ENCODE assay signal across 20 cellular contexts in the genomic region with DNA sequence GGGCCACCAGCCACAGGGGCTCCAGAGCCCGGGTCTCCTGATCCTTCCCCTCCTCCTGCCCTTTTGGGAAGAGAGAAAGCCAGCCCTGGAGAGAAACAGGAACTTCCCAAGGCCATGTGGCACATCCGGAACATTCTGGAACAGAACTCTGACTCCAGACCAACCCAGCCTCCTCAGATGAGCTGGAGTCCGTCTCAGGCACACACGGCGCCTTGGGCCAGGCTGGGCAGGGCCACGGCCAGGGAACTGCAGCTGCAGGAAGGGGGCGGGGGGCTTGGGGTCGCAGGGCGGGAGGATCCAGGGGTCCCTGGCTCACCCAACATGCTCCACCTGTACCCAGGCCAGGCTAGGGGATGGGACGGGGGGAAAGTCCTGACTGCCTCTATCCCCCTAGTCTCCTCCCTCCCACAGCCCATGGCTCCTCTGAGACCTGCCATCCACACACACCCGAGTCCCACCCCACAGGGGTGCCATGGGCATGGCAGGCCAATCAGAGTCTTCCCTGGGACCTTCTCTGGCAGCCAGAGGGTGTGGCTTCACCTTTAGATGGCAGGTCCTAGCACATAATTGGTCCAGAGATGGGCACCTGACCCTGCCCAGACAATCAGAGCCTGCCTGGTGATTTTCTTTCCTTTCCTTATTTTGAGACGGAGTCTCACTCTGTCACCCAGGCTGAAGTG. TPM values are rescaled to one million over a fixed set of nuclear protein-coding genes. Genes with fewer than 3 reads are reported as not detected.
DNase-seq lines count a peak whose midpoint lies in the region; ATAC-seq and TF ChIP-seq lines count a peak whose summit lies in the region.
"Had no signal": no experiment of that assay in that cellular context is flagged by ENCODE, and none has a peak within 500 bp of the region (broad histone marks: within the 10 kb centered on the region; RNA-seq: fewer than 3 reads in every experiment).

No MANE protein-coding gene starts in this region.

- no peak for ATAC-seq in gastrocnemius medialis
- ATAC-seq: CD8-positive, alpha-beta T cell; left colon had no signal

- no peak for DNase-seq in left ventricle myocardium inferior
- DNase-seq in cardiac septum (ENCODE audit: low spot score), result no peak
- DNase-seq in dermis blood vessel endothelial cell, result peak; percentile 40
- DNase-seq in gastrocnemius medialis, result no peak
- DNase-seq in vagina (ENCODE audit: extremely low spot score in 2 of 2), result no peak
- no peak for DNase-seq in immature natural killer cell
- DNase-seq in GM13977 (ENCODE audit: low spot score), result no peak
- no peak for DNase-seq in activated CD4-positive, alpha-beta T cell treated with anti-CD3 and anti-CD28 coated beads, Interleukin-2, amount 50 U/mL, for 4 hours
- DNase-seq: activated CD4-positive, alpha-beta memory T cell treated with anti-CD3 and anti-CD28 coated beads for 36 hours; activated naive CD8-positive, alpha-beta T cell treated with anti-CD3 and anti-CD28 coated beads, Interleukin-2, amount 10 ng/mL, durations not matched to agents 7 days and 5 days; CD8-positive, alpha-beta T cell; left colon; NCI-H1417; NCI-H2171; NCI-H82; PC-9; stimulated activated CD4-positive, alpha-beta T cell treated with anti-CD3 and anti-CD28 coated beads, Interleukin-4, amount 100 ng/mL, for 1 hour; SW 1271 had no signal

- H3K9me3 Mint-ChIP-seq in immature natural killer cell, result no peaks in the 10 kb centered on the region
- H3K9me3 Mint-ChIP-seq: activated CD4-positive, alpha-beta memory T cell treated with anti-CD3 and anti-CD28 coated beads for 36 hours; activated naive CD8-positive, alpha-beta T cell treated with anti-CD3 and anti-CD28 coated beads, Interleukin-2, amount 10 ng/mL, durations not matched to agents 7 days and 5 days; CD8-positive, alpha-beta T cell; central memory CD8-positive, alpha-beta T cell; type B pancreatic cell had no signal

- H3K4me1 Mint-ChIP-seq in immature natural killer cell, result no peaks in the 10 kb centered on the region
- H3K4me1 Mint-ChIP-seq: activated naive CD8-positive, alpha-beta T cell treated with anti-CD3 and anti-CD28 coated beads, Interleukin-2, amount 10 ng/mL, durations not matched to agents 7 days and 5 days; central memory CD8-positive, alpha-beta T cell had no signal

- H3K27me3 ChIP-seq in left ventricle myocardium inferior (ENCODE audit: low read depth), result no peaks in the 10 kb centered on the region
- no peaks in the 10 kb centered on the region for H3K27me3 ChIP-seq in gastrocnemius medialis
- no peaks in the 10 kb centered on the region for H3K27me3 ChIP-seq in vagina

- peak; percentile 9 to 30 for TF ChIP-seq POLR2A in gastrocnemius medialis (IDR thresholded peaks at IDR 0.05)
- TF ChIP-seq POLR2A in vagina (IDR thresholded peaks at IDR 0.05), result no peak

- TF ChIP-seq CTCF in left ventricle myocardium inferior (IDR thresholded peaks at IDR 0.05; ENCODE audit: borderline replicate concordance), result no peak
- no peak for TF ChIP-seq CTCF in gastrocnemius medialis (IDR thresholded peaks at IDR 0.05 in 4 of 5, conservative IDR thresholded peaks at IDR 0.05 in 1 of 5)
- no peak for TF ChIP-seq CTCF in vagina (IDR thresholded peaks at IDR 0.05)
- no peak for TF ChIP-seq CTCF in GM13977 (IDR thresholded peaks at IDR 0.05; ENCODE audit: extremely low read depth, insufficient read depth, missing control alignments)

- H3K36me3 ChIP-seq in left ventricle myocardium inferior (peaks cover 28% of the 10 kb centered on the region), gastrocnemius medialis (peaks cover 0 to 12% of the 10 kb centered on the region in 2 donors), vagina (peaks cover 0 to 10% of the 10 kb centered on the region in 2 donors)

- H3K4me3 Mint-ChIP-seq in immature natural killer cell, result no peak overlapping the region
- H3K4me3 Mint-ChIP-seq: activated CD4-positive, alpha-beta memory T cell treated with anti-CD3 and anti-CD28 coated beads for 36 hours; activated naive CD8-positive, alpha-beta T cell treated with anti-CD3 and anti-CD28 coated beads, Interleukin-2, amount 10 ng/mL, durations not matched to agents 7 days and 5 days; CD8-positive, alpha-beta T cell; central memory CD8-positive, alpha-beta T cell; type B pancreatic cell had no signal

- no peak overlapping the region for H3K27ac Mint-ChIP-seq in immature natural killer cell
- H3K27ac Mint-ChIP-seq: activated CD4-positive, alpha-beta memory T cell treated with anti-CD3 and anti-CD28 coated beads for 36 hours; activated naive CD8-positive, alpha-beta T cell treated with anti-CD3 and anti-CD28 coated beads, Interleukin-2, amount 10 ng/mL, durations not matched to agents 7 days and 5 days; CD8-positive, alpha-beta T cell; type B pancreatic cell had no signal

- no peaks in the 10 kb centered on the region for H3K9me3 ChIP-seq in left ventricle myocardium inferior (replicated peaks)
- H3K9me3 ChIP-seq in gastrocnemius medialis, result no peaks in the 10 kb centered on the region
- H3K9me3 ChIP-seq in vagina, result no peaks in the 10 kb centered on the region

- peaks cover 0 to 1% (median under 1%) of the 10 kb centered on the region in 3 donors for H3K27me3 Mint-ChIP-seq in immature natural killer cell (ENCODE audit: low read depth in 3 of 3)
- H3K27me3 Mint-ChIP-seq: activated CD4-positive, alpha-beta memory T cell treated with anti-CD3 and anti-CD28 coated beads for 36 hours; activated naive CD8-positive, alpha-beta T cell treated with anti-CD3 and anti-CD28 coated beads, Interleukin-2, amount 10 ng/mL, durations not matched to agents 7 days and 5 days; central memory CD8-positive, alpha-beta T cell; type B pancreatic cell had no signal

- H3K4me1 ChIP-seq in left ventricle myocardium inferior (peaks cover 64% of the 10 kb centered on the region), gastrocnemius medialis (peaks cover 47 to 49% of the 10 kb centered on the region in 2 donors), vagina (peaks cover 71% of the 10 kb centered on the region)

- H3K27ac ChIP-seq in left ventricle myocardium inferior (replicated peaks) (peak overlapping the region; percentile 83), gastrocnemius medialis (peak overlapping the region; percentile 79 to 90 (median 84)), vagina (peak overlapping the region; percentile 46)
- H3K27ac ChIP-seq: PC-9 had no signal

- H3K4me3 ChIP-seq in left ventricle myocardium inferior (peak overlapping the region; percentile 47), gastrocnemius medialis (peak overlapping the region in 2 of 4 donors; percentile 32 to 37), vagina (no peak overlapping the region)
- H3K4me3 ChIP-seq: PC-9 had no signal

- in situ Hi-C loops in gastrocnemius medialis (cut with MboI; ENCODE audit: low sequenced_read_pairs in 4 of 4), result no loop called here
- in situ Hi-C loops in GM13977 (cut with MboI; ENCODE audit: low pct_unique_long_range_greater_than_20kb, low sequenced_read_pairs, unreplicated experiment), result no loop called here

- no peaks in the 10 kb centered on the region for H3K36me3 Mint-ChIP-seq in immature natural killer cell
- H3K36me3 Mint-ChIP-seq: type B pancreatic cell had no signal

- intact Hi-C loops in left ventricle myocardium inferior (cut with micrococcal nuclease) (no loop called here), cardiac septum (cut with DNase I) (no loop called here), gastrocnemius medialis (cut with DNase I; ENCODE audit: low total_unique reads) (loop anchor here (5.0 kb wide), 2 partner anchors 39 to 91 kb away; a partner anchor contains a TSS), vagina (cut with DNase I) (no loop called here)

RNA-seq across cellular contexts. Expression of a gene that starts 22.9 kb away (rescaled TPM):
- total RNA-seq in left ventricle myocardium inferior (16.9 TPM), cardiac septum (37.3 TPM), dermis blood vessel endothelial cell (37.1 and 52.2 TPM in 2 replicates), gastrocnemius medialis (10 to 100 TPM; 22.2 to 49.8 (median 30.9) TPM), vagina (54.0 TPM)
- 1 to 10 TPM in 1 of 3 donors, under 1 TPM in 2; 0.27 to 3.4 (median 0.89) TPM for polyA plus RNA-seq in immature natural killer cell

RNA-seq across cellular contexts. Expression of a gene that starts 47.4 kb away (rescaled TPM):
- 327 TPM for total RNA-seq in left ventricle myocardium inferior
- total RNA-seq in cardiac septum, result 243 TPM
- 281 and 591 TPM in 2 replicates for total RNA-seq in dermis blood vessel endothelial cell
- 100 to 1,000 TPM; 616 to 907 (median 819) TPM for total RNA-seq in gastrocnemius medialis
- total RNA-seq in vagina, result 524 TPM
- polyA plus RNA-seq in immature natural killer cell, result 100 to 1,000 TPM; 225 to 320 (median 280) TPM

RNA-seq across cellular contexts. Expression of a gene that starts 54.4 kb away (rescaled TPM):
- total RNA-seq in left ventricle myocardium inferior (50.1 TPM), cardiac septum (49.7 TPM), dermis blood vessel endothelial cell (107 and 108 TPM in 2 replicates), gastrocnemius medialis (100 to 1,000 TPM in 3 of 4 donors, 10 to 100 TPM in 1; 91.5 to 194 (median 149) TPM), vagina (54.5 TPM)
- 10 to 100 TPM; 10.8 to 14.5 (median 11.7) TPM for polyA plus RNA-seq in immature natural killer cell

RNA-seq across cellular contexts. Expression of a gene that starts 56.0 kb away (rescaled TPM):
- total RNA-seq in left ventricle myocardium inferior (140 TPM), cardiac septum (125 TPM), dermis blood vessel endothelial cell (71.5 and 193 TPM in 2 replicates), gastrocnemius medialis (100 to 1,000 TPM; 118 to 263 (median 228) TPM), vagina (83.7 TPM)
- polyA plus RNA-seq in immature natural killer cell, result 100 to 1,000 TPM; 182 to 288 (median 237) TPM

Comparison
In these comparisons a context has a peak if more than half of its experiments do, and no peak if none do; other contexts are left out.
1. POLR2A ChIP-seq: peak in gastrocnemius medialis (2 of 2); none in vagina (0 of 2).
2. Peak in every context shown above with its lines, with median percentiles within 50 percentile points of each other: H3K27ac ChIP-seq.